In genomic region chr4:98624144-98624543, GRCh38 we compare ENCODE assay signal across 18 cellular contexts.
"Had no signal": no experiment of that assay in that cellular context is flagged by ENCODE, and none has a peak within 500 bp of the region (broad histone marks: within the 10 kb centered on the region; RNA-seq: fewer than 3 reads in every experiment).

No MANE protein-coding gene starts in this region.

- H3K4me3 ChIP-seq: esophagus muscularis mucosa, prostate gland had no signal

- H3K36me3 ChIP-seq: esophagus muscularis mucosa, prostate gland had no signal

- ATAC-seq: activated CD8-positive, alpha-beta T cell treated with anti-CD3 and anti-CD28 coated beads for 36 hours; activated T-cell treated with anti-CD3 and anti-CD28 coated beads, Interleukin-2, amount 50 U/mL, for 72 hours; left ventricle myocardium superior; right cardiac atrium; stimulated activated naive CD8-positive, alpha-beta T cell treated with anti-CD3 and anti-CD28 coated beads, Interleukin-15, Interleukin-2, amounts not matched to agents 100 U/mL and 50 U/mL, for 24 hours had no signal

- H3K4me3 Mint-ChIP-seq: activated CD8-positive, alpha-beta T cell treated with anti-CD3 and anti-CD28 coated beads for 36 hours; nephron progenitor cell had no signal

- DNase-seq: activated CD4-positive, alpha-beta T cell treated with anti-CD3 and anti-CD28 coated beads for 48 hours; activated CD8-positive, alpha-beta T cell treated with anti-CD3 and anti-CD28 coated beads for 36 hours; activated gamma-delta T cell treated with Interleukin-2 at 50 U/mL for 16 hours; activated T-cell treated with anti-CD3 and anti-CD28 coated beads, Interleukin-2, amount 50 U/mL, for 72 hours; hypothalamus; left ventricle myocardium superior; mesenchymal stem cell; nephron progenitor cell; occipital lobe; right cardiac atrium; small intestine; stimulated activated CD4-positive, alpha-beta T cell treated with anti-CD3 and anti-CD28 coated beads, Interleukin-4, amount 100 ng/mL, for 4 hours; stimulated activated CD8-positive, alpha-beta memory T cell treated with anti-CD3 and anti-CD28 coated beads, Interleukin-4, amount 100 ng/mL, for 48 hours; stimulated activated naive CD8-positive, alpha-beta T cell treated with anti-CD3 and anti-CD28 coated beads, Interleukin-15, Interleukin-2, amounts not matched to agents 100 U/mL and 50 U/mL, for 24 hours; T-helper 2 cell; trophoblast cell had no signal

- H3K9me3 ChIP-seq: esophagus muscularis mucosa, prostate gland had no signal

- H3K27ac ChIP-seq: esophagus muscularis mucosa, prostate gland had no signal

- H3K4me1 ChIP-seq: prostate gland had no signal

- H3K27me3 Mint-ChIP-seq: activated CD8-positive, alpha-beta T cell treated with anti-CD3 and anti-CD28 coated beads for 36 hours had no signal

- H3K27me3 ChIP-seq: esophagus muscularis mucosa had no signal

- H3K9me3 Mint-ChIP-seq: activated CD8-positive, alpha-beta T cell treated with anti-CD3 and anti-CD28 coated beads for 36 hours; activated T-cell treated with anti-CD3 and anti-CD28 coated beads, Interleukin-2, amount 50 U/mL, for 72 hours had no signal

- H3K27ac Mint-ChIP-seq: activated CD8-positive, alpha-beta T cell treated with anti-CD3 and anti-CD28 coated beads for 36 hours; activated T-cell treated with anti-CD3 and anti-CD28 coated beads, Interleukin-2, amount 50 U/mL, for 72 hours; nephron progenitor cell had no signal
